ENCODE assay signal across 1 cellular context in genomic region chr12:132471011-132471857, GRCh38.
TF ChIP-seq lines count a peak whose summit lies in the region.

No MANE protein-coding gene starts in this region.

TF ChIP-seq in HepG2, 621 proteins besides CTCF, POLR2A, EP300 and RAD21 (continued from another document and continues in another):
- TF ChIP-seq ZNF605 (CRISPR knock-in tag; IDR thresholded peaks at IDR 0.05) = no peak
- TF ChIP-seq RXRA (CRISPR knock-in tag; IDR thresholded peaks at IDR 0.05) = peak; percentile 97
- peak; percentile 64; the same call in 1 of the 2 replicates for TF ChIP-seq ZNF770 (CRISPR knock-in tag; IDR thresholded peaks at IDR 0.05)
- TF ChIP-seq ZNF569 (CRISPR knock-in tag; IDR thresholded peaks at IDR 0.05; ENCODE audit: borderline replicate concordance) = no peak
- peak; percentile 48; the same call in 1 of the 2 replicates for TF ChIP-seq ZSCAN31 (CRISPR knock-in tag; IDR thresholded peaks at IDR 0.05; ENCODE audit: low read depth)
- TF ChIP-seq ZNF775 (CRISPR knock-in tag; IDR thresholded peaks at IDR 0.05; ENCODE audit: borderline replicate concordance) = no peak
- TF ChIP-seq ZNF235 (CRISPR knock-in tag; IDR thresholded peaks at IDR 0.05; ENCODE audit: borderline replicate concordance) = no peak
- TF ChIP-seq ETS1 (CRISPR knock-in tag; IDR thresholded peaks at IDR 0.05) = no peak
- peak; percentile 62; the same call in 1 of the 2 replicates for TF ChIP-seq HNF4G (IDR thresholded peaks at IDR 0.05; ENCODE audit: borderline replicate concordance, low read depth, low read length)
- 0 out of 2 replicates have a peak, but pooled peaks have one; percentile 59 for TF ChIP-seq HNF4G (CRISPR knock-in tag; IDR thresholded peaks at IDR 0.05; ENCODE audit: borderline replicate concordance, low read depth)
- TF ChIP-seq ZNF547 (CRISPR knock-in tag; IDR thresholded peaks at IDR 0.05) = no peak; the same call in 1 of the 2 replicates
- TF ChIP-seq SP140L (CRISPR knock-in tag; IDR thresholded peaks at IDR 0.05; ENCODE audit: borderline replicate concordance) = no peak
- TF ChIP-seq IKZF5 (CRISPR knock-in tag; IDR thresholded peaks at IDR 0.05) = peak; percentile 86
- TF ChIP-seq SNAPC4 (CRISPR knock-in tag; IDR thresholded peaks at IDR 0.05) = no peak
- peak; percentile 85 for TF ChIP-seq TFDP2 (CRISPR knock-in tag; IDR thresholded peaks at IDR 0.05)
- peak; percentile 32; the same call in 1 of the 2 replicates for TF ChIP-seq ZNF800 (CRISPR knock-in tag; IDR thresholded peaks at IDR 0.05)
- TF ChIP-seq KAT8 (CRISPR knock-in tag; IDR thresholded peaks at IDR 0.05) = peak; percentile 75
- peak; percentile 65; the same call in 1 of the 2 replicates for TF ChIP-seq HMGXB3 (CRISPR knock-in tag; IDR thresholded peaks at IDR 0.05; ENCODE audit: borderline replicate concordance)
- TF ChIP-seq POLR2AphosphoS5 (IDR thresholded peaks at IDR 0.05; ENCODE audit: low read depth, low read length) = no peak
- no peak for TF ChIP-seq ZNF678 (CRISPR knock-in tag; IDR thresholded peaks at IDR 0.05)
- 0 out of 2 replicates have a peak, but pooled peaks have one; percentile 34 for TF ChIP-seq PCBP1 (IDR thresholded peaks at IDR 0.05; ENCODE audit: borderline replicate concordance, low read depth, low read length)
- TF ChIP-seq FIP1L1 (IDR thresholded peaks at IDR 0.05; ENCODE audit: borderline replicate concordance, insufficient read depth, low read depth, low read length) = no peak
- TF ChIP-seq ZNF720 (CRISPR knock-in tag; IDR thresholded peaks at IDR 0.05) = no peak
- peak; percentile 92 for TF ChIP-seq TFDP1 (CRISPR knock-in tag; IDR thresholded peaks at IDR 0.05; ENCODE audit: borderline replicate concordance)
- peak; percentile 46; the same call in 1 of the 2 replicates for TF ChIP-seq SRY (CRISPR knock-in tag; IDR thresholded peaks at IDR 0.05)
- TF ChIP-seq RFXANK (CRISPR knock-in tag; IDR thresholded peaks at IDR 0.05) = no peak
- no peak for TF ChIP-seq EHMT2 (IDR thresholded peaks at IDR 0.05; ENCODE audit: borderline replicate concordance, low read depth, low read length)
- TF ChIP-seq CCDC6 (CRISPR knock-in tag; IDR thresholded peaks at IDR 0.05) = peak; percentile 42; the same call in 1 of the 2 replicates
- no peak for TF ChIP-seq SRSF9 (IDR thresholded peaks at IDR 0.05; ENCODE audit: borderline replicate concordance, insufficient read depth, low read depth, low read length, poor library complexity, severe bottlenecking)
- TF ChIP-seq MEIS1 (CRISPR knock-in tag; IDR thresholded peaks at IDR 0.05; ENCODE audit: borderline replicate concordance) = peak; percentile 95; the same call in 1 of the 2 replicates
- TF ChIP-seq TBL1XR1 (IDR thresholded peaks at IDR 0.05; ENCODE audit: borderline replicate concordance, low read length, partially characterized antibody) = no peak
- peak; percentile 73 for TF ChIP-seq MXD4 (CRISPR knock-in tag; IDR thresholded peaks at IDR 0.05)
- peak; percentile 80 for TF ChIP-seq TBX3 (IDR thresholded peaks at IDR 0.05; ENCODE audit: borderline replicate concordance)
- TF ChIP-seq ZNF703 (CRISPR knock-in tag; IDR thresholded peaks at IDR 0.05; ENCODE audit: borderline replicate concordance) = no peak
- TF ChIP-seq ZNF850 (CRISPR knock-in tag; conservative IDR thresholded peaks at IDR 0.05) = no peak
- TF ChIP-seq ZNF564 (CRISPR knock-in tag; IDR thresholded peaks at IDR 0.05) = no peak
- peak; percentile 72 for TF ChIP-seq NR2C2 (CRISPR knock-in tag; IDR thresholded peaks at IDR 0.05; ENCODE audit: borderline replicate concordance)
- TF ChIP-seq TRIM22 (IDR thresholded peaks at IDR 0.05) = no peak
- TF ChIP-seq ZNF30 (CRISPR knock-in tag; IDR thresholded peaks at IDR 0.05) = no peak
- TF ChIP-seq ZNF563 (CRISPR knock-in tag; IDR thresholded peaks at IDR 0.05) = no peak; the same call in 1 of the 2 replicates
- no peak for TF ChIP-seq NAIF1 (CRISPR knock-in tag; IDR thresholded peaks at IDR 0.05; ENCODE audit: borderline replicate concordance)
- peak; percentile 90 for TF ChIP-seq ZNF331 (CRISPR knock-in tag; IDR thresholded peaks at IDR 0.05)
- no peak for TF ChIP-seq CBX2 (IDR thresholded peaks at IDR 0.05; ENCODE audit: low read depth, low read length)
- TF ChIP-seq CBX2 (CRISPR knock-in tag; IDR thresholded peaks at IDR 0.05; ENCODE audit: low read depth) = no peak
